In the genomic region with DNA sequence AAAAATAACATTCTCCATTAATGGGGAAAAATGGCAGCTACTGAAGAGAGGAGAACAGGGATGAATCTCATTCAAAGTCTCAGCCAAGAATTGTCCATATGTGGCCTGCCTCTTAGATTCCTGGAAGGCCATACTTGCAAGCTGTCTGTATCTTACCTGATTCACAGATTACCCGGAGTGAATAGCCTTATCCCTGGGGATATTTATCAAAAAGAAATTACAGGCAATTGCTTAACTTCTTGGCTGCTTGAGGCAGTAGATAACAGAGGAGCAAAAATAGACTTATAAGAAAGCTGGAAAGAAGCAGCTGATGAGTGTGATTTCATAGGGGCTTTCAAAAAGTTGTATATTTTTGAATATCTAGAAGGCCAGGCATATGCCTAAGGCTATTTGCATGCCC, we compare ENCODE assay signal across 25 cellular contexts.
"Had no signal": no experiment of that assay in that cellular context is flagged by ENCODE, and none has a peak within 500 bp of the region (broad histone marks: within the 10 kb centered on the region; RNA-seq: fewer than 3 reads in every experiment).

No MANE protein-coding gene starts in this region.

- H3K27ac ChIP-seq: KMS-11, RWPE1 had no signal

- H3K36me3 Mint-ChIP-seq: IgD-negative memory B cell had no signal

- H3K27me3 Mint-ChIP-seq: IgD-negative memory B cell had no signal

- ATAC-seq: K562, Panc1, PC-3 had no signal

- DNase-seq: Kasumi-1, NCI-H1092, NCI-H1105 treated with DMSO at 0.1 percent for 48 hours, NCI-H1417 treated with DMSO at 0.1 percent for 48 hours, NCI-H146, NCI-H1694 treated with DMSO at 0.1 percent for 48 hours, NCI-H1930, NCI-H2081, NCI-H2107, NCI-H2227 treated with DMSO at 0.1 percent for 48 hours, NCI-H446, NCI-H510A, NCI-H524 treated with DMSO at 0.1 percent for 48 hours, NCI-H69, NCI-H774, PC-3, SHP77, SK-N-SH, SW 1271 had no signal

- H3K9me3 ChIP-seq: SK-N-SH had no signal

- H3K4me3 ChIP-seq: K562 had no signal

- H3K9ac ChIP-seq: KMS-11, SK-N-SH had no signal

- H3K4me2 ChIP-seq: KMS-11, SK-N-SH had no signal

- H3K4me3 Mint-ChIP-seq: IgD-negative memory B cell had no signal

- H3K27ac Mint-ChIP-seq: IgD-negative memory B cell had no signal

- FAIRE-seq: HTR-8/SVneo, K562 had no signal
